Comparison of ENCODE assay signal across 3 cellular contexts in the genomic region with DNA sequence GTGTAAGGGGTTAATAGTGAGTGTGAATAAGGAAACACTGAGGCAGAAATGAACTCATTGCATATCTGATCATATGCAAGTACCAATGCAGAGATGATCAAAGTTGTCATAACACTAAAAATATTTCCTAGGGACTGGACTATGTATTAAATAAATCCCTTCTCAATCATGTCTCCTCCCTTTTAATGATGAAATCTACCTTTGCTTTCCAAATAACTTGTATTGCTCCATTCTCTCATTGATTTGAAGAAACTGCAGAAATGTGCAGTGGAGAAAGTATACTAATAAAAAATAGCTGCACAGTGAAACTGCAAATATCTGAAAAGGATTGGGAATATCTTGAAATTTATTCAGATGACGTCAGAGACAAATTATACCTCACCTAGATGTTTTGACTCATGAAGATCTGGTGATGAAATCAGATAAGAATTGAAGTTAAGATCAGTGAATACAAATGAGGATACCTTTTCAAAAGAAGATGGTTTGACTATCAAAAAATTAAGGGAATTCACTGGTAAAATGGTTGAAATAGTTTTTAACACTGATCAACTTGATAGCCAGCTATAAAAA.
A peak's percentile ranks its signal among the peaks of the same experiment; 100 is the strongest.
TF ChIP-seq lines count a peak whose summit lies in the region.

No MANE protein-coding gene starts in this region.

TF ChIP-seq in HEK293, 187 proteins besides CTCF, POLR2A, EP300 and RAD21:
- TF ChIP-seq, protein P1, sequence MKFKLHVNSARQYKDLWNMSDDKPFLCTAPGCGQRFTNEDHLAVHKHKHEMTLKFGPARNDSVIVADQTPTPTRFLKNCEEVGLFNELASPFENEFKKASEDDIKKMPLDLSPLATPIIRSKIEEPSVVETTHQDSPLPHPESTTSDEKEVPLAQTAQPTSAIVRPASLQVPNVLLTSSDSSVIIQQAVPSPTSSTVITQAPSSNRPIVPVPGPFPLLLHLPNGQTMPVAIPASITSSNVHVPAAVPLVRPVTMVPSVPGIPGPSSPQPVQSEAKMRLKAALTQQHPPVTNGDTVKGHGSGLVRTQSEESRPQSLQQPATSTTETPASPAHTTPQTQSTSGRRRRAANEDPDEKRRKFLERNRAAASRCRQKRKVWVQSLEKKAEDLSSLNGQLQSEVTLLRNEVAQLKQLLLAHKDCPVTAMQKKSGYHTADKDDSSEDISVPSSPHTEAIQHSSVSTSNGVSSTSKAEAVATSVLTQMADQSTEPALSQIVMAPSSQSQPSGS (tag by site-specific recombination; IDR thresholded peaks at IDR 0.05; ENCODE audit: low read depth): peak; percentile 58
- TF ChIP-seq AEBP2 (tag by site-specific recombination; IDR thresholded peaks at IDR 0.05; ENCODE audit: borderline replicate concordance): no peak
- no peak for TF ChIP-seq SALL2 (tag by site-specific recombination; IDR thresholded peaks at IDR 0.05; ENCODE audit: borderline replicate concordance)

TF ChIP-seq in HepG2, 621 proteins besides CTCF, POLR2A, EP300 and RAD21:
- TF ChIP-seq CREB1 (IDR thresholded peaks at IDR 0.05) (peak; percentile 91), CREB1 (CRISPR knock-in tag; IDR thresholded peaks at IDR 0.05) (no peak), ZNF562 (CRISPR knock-in tag; IDR thresholded peaks at IDR 0.05; ENCODE audit: borderline replicate concordance) (no peak), ATF7 (IDR thresholded peaks at IDR 0.05) (peak; percentile 94), ATF7 (CRISPR knock-in tag; IDR thresholded peaks at IDR 0.05) (no peak)
- TF ChIP-seq, protein P2, sequence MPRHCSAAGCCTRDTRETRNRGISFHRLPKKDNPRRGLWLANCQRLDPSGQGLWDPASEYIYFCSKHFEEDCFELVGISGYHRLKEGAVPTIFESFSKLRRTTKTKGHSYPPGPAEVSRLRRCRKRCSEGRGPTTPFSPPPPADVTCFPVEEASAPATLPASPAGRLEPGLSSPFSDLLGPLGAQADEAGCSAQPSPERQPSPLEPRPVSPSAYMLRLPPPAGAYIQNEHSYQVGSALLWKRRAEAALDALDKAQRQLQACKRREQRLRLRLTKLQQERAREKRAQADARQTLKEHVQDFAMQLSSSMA (CRISPR knock-in tag; IDR thresholded peaks at IDR 0.05): no peak

TF ChIP-seq in SK-N-SH, 30 proteins besides CTCF, POLR2A, EP300 and RAD21:
- TF ChIP-seq MAX (IDR thresholded peaks at IDR 0.05; ENCODE audit: low read depth) (no peak), CHD2 (IDR thresholded peaks at IDR 0.05; ENCODE audit: low read length, partially characterized antibody) (no peak), RXRA (IDR thresholded peaks at IDR 0.05; ENCODE audit: borderline replicate concordance, low read depth) (no peak), NRF1 (IDR thresholded peaks at IDR 0.05; ENCODE audit: low read depth, low read length) (no peak), GABPA (IDR thresholded peaks at IDR 0.05; ENCODE audit: low read depth) (no peak), EZH2phosphoT487 (IDR thresholded peaks at IDR 0.05; ENCODE audit: borderline replicate concordance, low read depth) (no peak), RCOR1 (IDR thresholded peaks at IDR 0.05; ENCODE audit: low read length) (no peak)
